Comparison of ENCODE assay signal across 20 cellular contexts in genomic region chr3:28019740-28020139, GRCh38.
DNase-seq lines count a peak whose midpoint lies in the region; ATAC-seq and TF ChIP-seq lines count a peak whose summit lies in the region.
"Had no signal": no experiment of that assay in that cellular context is flagged by ENCODE, and none has a peak within 500 bp of the region (broad histone marks: within the 10 kb centered on the region; RNA-seq: fewer than 3 reads in every experiment).

No MANE protein-coding gene starts in this region.

- in situ Hi-C loops in gastrocnemius medialis (cut with MboI; ENCODE audit: low sequenced_read_pairs in 4 of 4): no loop called here

- no peak for TF ChIP-seq POLR2A in gastrocnemius medialis (IDR thresholded peaks at IDR 0.05)

- POLR2A ChIA-PET in PC-3 (lab: Charles Lee; ENCODE audit: unreplicated experiment): interaction anchor here (0.8 kb wide), 1 partner anchor 264 kb away, joined by 3 read pairs; no protein-coding TSS in a partner anchor

- intact Hi-C loops in PC-3 (cut with micrococcal nuclease) (loop anchor here (2.0 to 5.0 kb wide), 3 partner anchors 108 to 307 kb away; no protein-coding TSS in a partner anchor), gastrocnemius medialis (cut with DNase I; ENCODE audit: low total_unique reads) (no loop called here)

- H3K27ac Mint-ChIP-seq in activated T-cell treated with anti-CD3 and anti-CD28 coated beads, Interleukin-2, amount 50 U/mL, for 72 hours: no peak overlapping the region
- H3K27ac Mint-ChIP-seq: B cell, CD14-positive monocyte had no signal

- no peaks in the 10 kb centered on the region for H3F3A ChIP-seq in PC-3 (ENCODE audit: low read length, unreplicated experiment)

- H3K27ac ChIP-seq in PC-3 (ENCODE audit: low read length) (peak overlapping the region; percentile 62), gastrocnemius medialis (no peak overlapping the region)
- H3K27ac ChIP-seq: RWPE1 had no signal

- no peak for DNase-seq in activated T-cell treated with anti-CD3 and anti-CD28 coated beads, Interleukin-2, amount 50 U/mL, for 72 hours
- DNase-seq in activated T-cell treated with anti-CD3 and anti-CD28 coated beads, Interleukin-2, amount 50 U/mL, for 1 hour: no peak
- no peak for DNase-seq in PC-3
- DNase-seq in NCI-H2196 (lab: John Stamatoyannopoulos, UW; ENCODE audit: unreplicated experiment): no peak
- no peak for DNase-seq in KG1 (lab: John Stamatoyannopoulos, UW)
- DNase-seq in gastrocnemius medialis: no peak
- DNase-seq: Calu3, DMS153, H9, KBM-7, MM.1S, NCI-H2029 treated with DMSO at 0.1 percent for 48 hours, NCI-H2227 treated with DMSO at 0.1 percent for 48 hours, NCI-H526 treated with DMSO at 0.1 percent for 48 hours had no signal

- H3K9me3 ChIP-seq in PC-3 (ENCODE audit: low read length) (no peaks in the 10 kb centered on the region), gastrocnemius medialis (no peaks in the 10 kb centered on the region)

- H3K4me3 Mint-ChIP-seq in activated T-cell treated with anti-CD3 and anti-CD28 coated beads, Interleukin-2, amount 50 U/mL, for 72 hours: peak overlapping the region in 1 of 2 donors; percentile 34
- H3K4me3 Mint-ChIP-seq: B cell, CD14-positive monocyte, GM23338, H9 had no signal

- H3K4me2 ChIP-seq in PC-3 (ENCODE audit: low read length): peak overlapping the region; percentile 72
- H3K4me2 ChIP-seq: GM23338 had no signal

- H3K9me2 ChIP-seq in PC-3 (replicated peaks; ENCODE audit: low read length): no peaks in the 10 kb centered on the region

- no peaks in the 10 kb centered on the region for H4K20me1 ChIP-seq in PC-3 (ENCODE audit: low read length)

- H3K9ac ChIP-seq in PC-3 (ENCODE audit: low read length): no peak overlapping the region

- H3K4me1 ChIP-seq in PC-3 (ENCODE audit: insufficient read depth, low read length): peaks cover 22% of the 10 kb centered on the region
- no peaks in the 10 kb centered on the region for H3K4me1 ChIP-seq in gastrocnemius medialis

- H3K4me3 ChIP-seq in PC-3 (ENCODE audit: low read length) (no peak overlapping the region), gastrocnemius medialis (no peak overlapping the region)
- H3K4me3 ChIP-seq: GM23338 had no signal

- TF ChIP-seq CTCF in PC-3 (conservative IDR thresholded peaks at IDR 0.05; ENCODE audit: low read depth, low read length): no peak
- no peak for TF ChIP-seq CTCF in gastrocnemius medialis (IDR thresholded peaks at IDR 0.05 in 4 of 5, conservative IDR thresholded peaks at IDR 0.05 in 1 of 5)

- CTCF ChIA-PET in PC-3 (lab: Charles Lee): interaction anchor here (0.6 kb wide), 1 partner anchor 148 kb away, joined by 4 read pairs; no protein-coding TSS in a partner anchor

- H3K27me3 Mint-ChIP-seq in activated T-cell treated with anti-CD3 and anti-CD28 coated beads, Interleukin-2, amount 50 U/mL, for 72 hours (ENCODE audit: low read depth): no peaks in the 10 kb centered on the region
- H3K27me3 Mint-ChIP-seq: B cell had no signal

- peak; percentile 64 to 92 for ATAC-seq in activated T-cell treated with anti-CD3 and anti-CD28 coated beads, Interleukin-2, amount 50 U/mL, for 72 hours (replicated peaks in 1 of 2)
- peak; percentile 44 for ATAC-seq in GM18868 (IDR thresholded peaks at IDR 0.05; ENCODE audit: unreplicated experiment)
- no peak for ATAC-seq in PC-3
- ATAC-seq in gastrocnemius medialis: no peak
- ATAC-seq: Panc1 had no signal

- H3K36me3 Mint-ChIP-seq in activated T-cell treated with anti-CD3 and anti-CD28 coated beads, Interleukin-2, amount 50 U/mL, for 72 hours (ENCODE audit: insufficient read depth in 2 of 2): peaks cover 6 to 7% of the 10 kb centered on the region in 2 donors
- H3K36me3 Mint-ChIP-seq: CD14-positive monocyte had no signal

- H2AFZ ChIP-seq in PC-3 (ENCODE audit: low read length): peak overlapping the region; percentile 70; the same call in 1 of the 2 replicates
- H2AFZ ChIP-seq: GM23338 had no signal

- H3K27me3 ChIP-seq in PC-3 (ENCODE audit: low read length): no peaks in the 10 kb centered on the region
- no peaks in the 10 kb centered on the region for H3K27me3 ChIP-seq in gastrocnemius medialis

- peaks cover 9% of the 10 kb centered on the region for H3K4me1 Mint-ChIP-seq in activated T-cell treated with anti-CD3 and anti-CD28 coated beads, Interleukin-2, amount 50 U/mL, for 72 hours (ENCODE audit: low read depth)
- H3K4me1 Mint-ChIP-seq: B cell, CD14-positive monocyte, GM23338 had no signal

- BruUV-seq in PC-3 (replicated peaks; lab: Mats Ljungman, UMichigan): no TSS peak

- no peaks in the 10 kb centered on the region for H3K79me2 ChIP-seq in PC-3 (ENCODE audit: low read length)

- H3K36me3 ChIP-seq in PC-3 (ENCODE audit: low read depth, low read length) (no peaks in the 10 kb centered on the region), gastrocnemius medialis (no peaks in the 10 kb centered on the region)

- peaks cover 4 to 7% of the 10 kb centered on the region in 2 donors for H3K9me3 Mint-ChIP-seq in activated T-cell treated with anti-CD3 and anti-CD28 coated beads, Interleukin-2, amount 50 U/mL, for 72 hours

Comparison
In these comparisons a context has a peak if more than half of its experiments do, and no peak if none do; other contexts are left out.
1. ATAC-seq: peak in activated T-cell treated with anti-CD3 and anti-CD28 coated beads, Interleukin-2, amount 50 U/mL, for 72 hours (2 of 2) and GM18868 (single experiment); none in PC-3 (single experiment) and gastrocnemius medialis (0 of 2).